Comparison of ENCODE assay signal across 19 cellular contexts in the genomic region with DNA sequence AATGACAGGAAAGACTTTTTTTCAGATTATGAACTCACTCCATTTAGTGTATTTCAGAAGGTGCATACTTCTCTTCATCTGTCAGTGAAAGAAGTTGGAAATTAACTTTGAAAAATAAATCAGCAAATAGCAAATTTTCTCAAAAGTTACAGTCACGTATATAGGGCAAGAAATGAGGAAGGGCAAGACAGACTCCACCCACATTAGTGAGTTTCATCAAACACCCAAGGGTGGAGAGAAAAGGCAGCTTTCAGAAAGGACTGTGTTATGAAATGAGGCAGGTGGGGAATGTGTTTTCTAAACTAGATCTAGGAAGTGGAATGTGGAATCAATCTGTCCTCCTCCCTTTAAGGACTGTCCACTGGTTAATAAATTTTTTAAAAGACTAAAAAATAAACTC. TPM values are rescaled to one million over a fixed set of nuclear protein-coding genes. Genes with fewer than 3 reads are reported as not detected.
DNase-seq lines count a peak whose midpoint lies in the region; ATAC-seq and TF ChIP-seq lines count a peak whose summit lies in the region.
"Had no signal": no experiment of that assay in that cellular context is flagged by ENCODE, and none has a peak within 500 bp of the region (broad histone marks: within the 10 kb centered on the region; RNA-seq: fewer than 3 reads in every experiment).

No MANE protein-coding gene starts in this region.

- H3K4me3 Mint-ChIP-seq in IgD-negative memory B cell (peak overlapping the region in 3 of 4 donors; percentile 25 to 30 (median 27)), type B pancreatic cell (no peak overlapping the region)
- H3K4me3 Mint-ChIP-seq in stimulated activated naive B cell treated with anti-CD40 and anti-IgM and Interleukin-4, amounts not matched to agents 10 μg/mL and 1 μg/mL and 100 μg/mL, for 72 hours, result peak overlapping the region in 1 of 2 donors; percentile 49
- H3K4me3 Mint-ChIP-seq: CD4-positive, CD25-positive, alpha-beta regulatory T cell had no signal

- H3K4me1 ChIP-seq in foreskin keratinocyte, result no peaks in the 10 kb centered on the region

- TF ChIP-seq CTCF in type B pancreatic cell (conservative IDR thresholded peaks at IDR 0.05), result no peak
- no peak for TF ChIP-seq CTCF in foreskin keratinocyte (conservative IDR thresholded peaks at IDR 0.05)

- no peaks in the 10 kb centered on the region for H3K36me3 Mint-ChIP-seq in IgD-negative memory B cell
- H3K36me3 Mint-ChIP-seq in stimulated activated naive B cell treated with anti-CD40 and anti-IgM and Interleukin-4, amounts not matched to agents 10 μg/mL and 1 μg/mL and 100 μg/mL, for 72 hours, result peaks cover 4 to 7% of the 10 kb centered on the region in 2 donors
- peaks cover 13% of the 10 kb centered on the region for H3K36me3 Mint-ChIP-seq in type B pancreatic cell
- H3K36me3 Mint-ChIP-seq: activated naive CD4-positive, alpha-beta T cell treated with anti-CD3 and anti-CD28 coated beads, Interleukin-2, amount 50 U/mL, for 72 hours had no signal

- no peaks in the 10 kb centered on the region for H3K27me3 Mint-ChIP-seq in IgD-negative memory B cell
- H3K27me3 Mint-ChIP-seq in stimulated activated naive B cell treated with anti-CD40 and anti-IgM and Interleukin-4, amounts not matched to agents 10 μg/mL and 1 μg/mL and 100 μg/mL, for 72 hours, result no peaks in the 10 kb centered on the region
- H3K27me3 Mint-ChIP-seq in type B pancreatic cell, result no peaks in the 10 kb centered on the region
- H3K27me3 Mint-ChIP-seq: CD4-positive, CD25-positive, alpha-beta regulatory T cell; naive thymus-derived CD8-positive, alpha-beta T cell had no signal

- H3K27ac ChIP-seq in foreskin keratinocyte, result no peak overlapping the region
- H3K27ac ChIP-seq: cardiac muscle cell, left ventricle myocardium inferior, PC-9, psoas muscle had no signal

- H3K27ac Mint-ChIP-seq in IgD-negative memory B cell, result no peak overlapping the region
- no peak overlapping the region for H3K27ac Mint-ChIP-seq in stimulated activated naive B cell treated with anti-CD40 and anti-IgM and Interleukin-4, amounts not matched to agents 10 μg/mL and 1 μg/mL and 100 μg/mL, for 72 hours
- no peak overlapping the region for H3K27ac Mint-ChIP-seq in type B pancreatic cell
- H3K27ac Mint-ChIP-seq: activated naive CD4-positive, alpha-beta T cell treated with anti-CD3 and anti-CD28 coated beads, Interleukin-2, amount 50 U/mL, for 72 hours; naive thymus-derived CD8-positive, alpha-beta T cell had no signal

- no peaks in the 10 kb centered on the region for H3K27me3 ChIP-seq in foreskin keratinocyte

- DNase-seq in SKM-1 treated with dmso at 0.1 percent for 144 hours (lab: John Stamatoyannopoulos, UW; ENCODE audit: unreplicated experiment) (peak; percentile 77), type B pancreatic cell (ENCODE audit: extremely low spot score, unreplicated experiment) (no peak), foreskin keratinocyte (no peak)
- no peak for DNase-seq in stimulated activated naive B cell treated with anti-CD40 and anti-IgM and Interleukin-4, amounts not matched to agents 10 μg/mL and 1 μg/mL and 100 μg/mL, for 72 hours
- DNase-seq in activated naive CD4-positive, alpha-beta T cell (lab: John Stamatoyannopoulos, UW), result no peak
- DNase-seq: CD4-positive, CD25-positive, alpha-beta regulatory T cell; DMS79 treated with DMSO at 0.1 percent for 48 hours; effector memory CD4-positive, alpha-beta T cell; left ventricle myocardium inferior; naive thymus-derived CD8-positive, alpha-beta T cell; NCI-H1417 treated with DMSO at 0.1 percent for 48 hours; NCI-H446; PC-9; psoas muscle; SW 1271 had no signal

- ATAC-seq in GM19351 (IDR thresholded peaks at IDR 0.05; ENCODE audit: unreplicated experiment) (peak; percentile 75), foreskin keratinocyte (no peak)
- ATAC-seq in stimulated activated naive B cell treated with anti-CD40 and anti-IgM and Interleukin-4, amounts not matched to agents 10 μg/mL and 1 μg/mL and 100 μg/mL, for 72 hours (replicated peaks), result peak; percentile 83 to 86
- ATAC-seq: activated naive CD4-positive, alpha-beta T cell treated with anti-CD3 and anti-CD28 coated beads, Interleukin-2, amount 50 U/mL, for 72 hours; naive thymus-derived CD8-positive, alpha-beta T cell; psoas muscle had no signal

- H3K9me3 Mint-ChIP-seq in IgD-negative memory B cell (no peaks in the 10 kb centered on the region), type B pancreatic cell (no peaks in the 10 kb centered on the region)
- no peaks in the 10 kb centered on the region for H3K9me3 Mint-ChIP-seq in stimulated activated naive B cell treated with anti-CD40 and anti-IgM and Interleukin-4, amounts not matched to agents 10 μg/mL and 1 μg/mL and 100 μg/mL, for 72 hours
- H3K9me3 Mint-ChIP-seq: activated naive CD4-positive, alpha-beta T cell treated with anti-CD3 and anti-CD28 coated beads, Interleukin-2, amount 50 U/mL, for 72 hours had no signal

- H3K4me1 Mint-ChIP-seq in IgD-negative memory B cell (peaks cover 11 to 17% (median 15%) of the 10 kb centered on the region in 3 donors), type B pancreatic cell (ENCODE audit: unreplicated experiment) (peaks cover 5% of the 10 kb centered on the region)
- peaks cover 21 to 36% of the 10 kb centered on the region in 2 donors for H3K4me1 Mint-ChIP-seq in stimulated activated naive B cell treated with anti-CD40 and anti-IgM and Interleukin-4, amounts not matched to agents 10 μg/mL and 1 μg/mL and 100 μg/mL, for 72 hours

RNA-seq across cellular contexts. Expression of a gene that starts 2.9 kb away (rescaled TPM):
- not detected for polyA plus RNA-seq in IgD-negative memory B cell
- total RNA-seq in type B pancreatic cell (ENCODE audit: low replicate concordance), result 0.60 and 0.79 TPM in 2 replicates
- total RNA-seq in foreskin keratinocyte, result 0.17 and 0.21 TPM in 2 replicates
- polyA plus RNA-seq in foreskin keratinocyte, result 0.03 TPM in 1 of 2 replicates, not detected in the other
- total RNA-seq: left ventricle myocardium inferior had no signal

RNA-seq across cellular contexts. Expression of a gene that starts 13.6 kb away (rescaled TPM):
- polyA plus RNA-seq in IgD-negative memory B cell (not detected), foreskin keratinocyte (0.03 and 0.08 TPM in 2 replicates)
- total RNA-seq in type B pancreatic cell (ENCODE audit: low replicate concordance) (0.29 TPM in 1 of 2 replicates, not detected in the other), foreskin keratinocyte (0.14 TPM in 1 of 2 replicates, not detected in the other)
- total RNA-seq: activated naive CD4-positive, alpha-beta T cell treated with anti-CD3 and anti-CD28 coated beads, Interleukin-2, amount 50 U/mL, for 72 hours; CD4-positive, CD25-positive, alpha-beta regulatory T cell; left ventricle myocardium inferior; PC-9 had no signal
- polyA plus RNA-seq: CD4-positive, CD25-positive, alpha-beta regulatory T cell; naive thymus-derived CD8-positive, alpha-beta T cell had no signal
